ENCODE assay signal across 14 cellular contexts in the genomic region with DNA sequence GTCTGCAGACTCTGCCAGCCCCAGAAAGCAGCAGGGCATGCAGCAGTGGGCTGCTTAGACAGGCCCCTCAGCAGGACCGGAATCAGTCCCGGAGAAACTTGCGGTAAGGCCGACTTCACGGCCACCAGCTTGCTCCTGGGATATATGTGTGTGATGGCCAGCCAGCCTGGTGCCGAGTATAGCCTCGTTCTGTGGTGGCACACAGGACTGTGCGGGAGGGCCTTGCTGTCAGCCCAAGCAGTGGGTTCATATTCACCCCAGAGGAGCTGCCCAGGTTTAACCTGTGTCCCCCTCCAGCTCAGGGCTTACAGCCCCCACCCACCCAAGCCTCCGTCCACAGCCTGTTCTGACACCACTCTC.
DNase-seq lines count a peak whose midpoint lies in the region; ATAC-seq and TF ChIP-seq lines count a peak whose summit lies in the region.
"Had no signal": no experiment of that assay in that cellular context is flagged by ENCODE, and none has a peak within 500 bp of the region (broad histone marks: within the 10 kb centered on the region; RNA-seq: fewer than 3 reads in every experiment).

No MANE protein-coding gene starts in this region.

- peak overlapping the region; percentile 47 for H3K23ac ChIP-seq in neuronal stem cell (ENCODE audit: low read depth, low read length, poor library complexity)

- no peak overlapping the region for H3K18ac ChIP-seq in neuronal stem cell (ENCODE audit: low read length)

- no peaks in the 10 kb centered on the region for H3K27me3 ChIP-seq in endodermal cell (ENCODE audit: control insufficient read depth, insufficient read depth, low read length, poor library complexity, severe bottlenecking)
- H3K27me3 ChIP-seq in neuronal stem cell (ENCODE audit: control insufficient read depth in 3 of 3, insufficient read depth in 3 of 3, low read depth in 1 of 3, low read length in 3 of 3), result no peaks in the 10 kb centered on the region
- no peaks in the 10 kb centered on the region for H3K27me3 ChIP-seq in tibial artery

- no peak overlapping the region for H3K4me2 ChIP-seq in neuronal stem cell (ENCODE audit: insufficient read depth, low read length, poor library complexity, severe bottlenecking)

- H3K4ac ChIP-seq in neuronal stem cell (ENCODE audit: low read length), result no peak overlapping the region

- ATAC-seq in HG02623 (IDR thresholded peaks at IDR 0.05; ENCODE audit: unreplicated experiment), result no peak

- H3K36me3 Mint-ChIP-seq in endodermal cell (ENCODE audit: low read depth), result peaks cover 61% of the 10 kb centered on the region
- H3K36me3 Mint-ChIP-seq: activated naive CD8-positive, alpha-beta T cell treated with anti-CD3 and anti-CD28 coated beads, Interleukin-2, amount 10 ng/mL, durations not matched to agents 7 days and 5 days had no signal

- H3K4me1 Mint-ChIP-seq in endodermal cell, result no peaks in the 10 kb centered on the region
- H3K4me1 Mint-ChIP-seq: activated naive CD8-positive, alpha-beta T cell treated with anti-CD3 and anti-CD28 coated beads, Interleukin-2, amount 10 ng/mL, durations not matched to agents 7 days and 5 days; nephron had no signal

- H3K9ac ChIP-seq in endodermal cell (ENCODE audit: extremely low read depth, low read length, poor library complexity, severe bottlenecking) (no peak overlapping the region), neuronal stem cell (ENCODE audit: low read depth, low read length, poor library complexity) (peak overlapping the region; percentile 3)

- no peak overlapping the region for H2AFZ ChIP-seq in neuronal stem cell (ENCODE audit: low read length)

- no peak overlapping the region for H3K4me3 Mint-ChIP-seq in endodermal cell
- H3K4me3 Mint-ChIP-seq: activated naive CD8-positive, alpha-beta T cell treated with anti-CD3 and anti-CD28 coated beads, Interleukin-2, amount 10 ng/mL, durations not matched to agents 7 days and 5 days; nephron; T-helper 2 cell treated with Interferon-gamma antibody and Interleukin-4, amounts not matched to agents 5 μg/mL and 100 μg/mL, for 36 hours had no signal

- no peak overlapping the region for H4K91ac ChIP-seq in neuronal stem cell (ENCODE audit: low read depth, low read length, poor library complexity)

- H2BK5ac ChIP-seq in neuronal stem cell (ENCODE audit: low read length), result no peak overlapping the region

- DNase-seq in RWPE1 (ENCODE audit: low spot score) (no peak), endodermal cell (no peak), neuronal stem cell (ENCODE audit: low spot score) (no peak), tibial artery (no peak), lower leg skin (ENCODE audit: low spot score in 2 of 2) (no peak)
- DNase-seq in activated CD8-positive, alpha-beta memory T cell treated with anti-CD3 and anti-CD28 coated beads, Interleukin-2, amount 50 U/mL, for 48 hours, result no peak
- DNase-seq: activated naive CD8-positive, alpha-beta T cell treated with anti-CD3 and anti-CD28 coated beads, Interleukin-2, amount 10 ng/mL, durations not matched to agents 7 days and 5 days; effector CD4-positive, alpha-beta T cell; NCI-H187; NCI-H446; stimulated activated naive CD4-positive, alpha-beta T cell had no signal

- no peaks in the 10 kb centered on the region for H3K27me3 Mint-ChIP-seq in endodermal cell (ENCODE audit: insufficient read depth)
- H3K27me3 Mint-ChIP-seq: activated naive CD8-positive, alpha-beta T cell treated with anti-CD3 and anti-CD28 coated beads, Interleukin-2, amount 10 ng/mL, durations not matched to agents 7 days and 5 days had no signal

- POLR2A ChIA-PET in RWPE1 (lab: Yijun Ruan, JAX; ENCODE audit: low non-redundant PET), result no interaction called here

- H3K4me1 ChIP-seq in endodermal cell (ENCODE audit: control insufficient read depth, insufficient read depth, low read length), result no peaks in the 10 kb centered on the region
- no peaks in the 10 kb centered on the region for H3K4me1 ChIP-seq in neuronal stem cell (ENCODE audit: control insufficient read depth in 2 of 2, insufficient read depth in 1 of 2, low read depth in 1 of 2, low read length in 2 of 2)
- H3K4me1 ChIP-seq in tibial artery, result peaks cover 0 to 43% (median 32%) of the 10 kb centered on the region in 4 donors

- 91 to 94% methylated on average over 7 to 9 of the region's 9 CpGs for WGBS in endodermal cell (ENCODE audit: insufficient coverage in 1 of 2, insufficient read length in 1 of 2), 2 experiments
- no CpG with 5 or more reads among the region's 9 CpGs for WGBS in neuronal stem cell (ENCODE audit: extremely low coverage in 2 of 2, insufficient read length in 2 of 2, insufficient replicate concordance in 1 of 2), 2 donors
- WGBS in lower leg skin, 2 donors, result 83 to 86% methylated on average over 9 of the region's 9 CpGs

- no peak overlapping the region for H2BK12ac ChIP-seq in neuronal stem cell (ENCODE audit: low read length)

- peak overlapping the region; percentile 13 for H3K27ac Mint-ChIP-seq in endodermal cell
- H3K27ac Mint-ChIP-seq: activated naive CD8-positive, alpha-beta T cell treated with anti-CD3 and anti-CD28 coated beads, Interleukin-2, amount 10 ng/mL, durations not matched to agents 7 days and 5 days; T-helper 2 cell treated with Interferon-gamma antibody and Interleukin-4, amounts not matched to agents 5 μg/mL and 100 μg/mL, for 36 hours had no signal

- H2BK15ac ChIP-seq in neuronal stem cell (ENCODE audit: low read length), result no peak overlapping the region

- no peak overlapping the region for H4K8ac ChIP-seq in neuronal stem cell (ENCODE audit: low read depth, low read length)

- H3K9me3 ChIP-seq in endodermal cell (ENCODE audit: control insufficient read depth, low read length), result no peaks in the 10 kb centered on the region
- no peaks in the 10 kb centered on the region for H3K9me3 ChIP-seq in neuronal stem cell (replicated peaks in 1 of 2; ENCODE audit: control insufficient read depth in 2 of 2, insufficient read depth in 1 of 2, low read depth in 1 of 2, low read length in 2 of 2)
- no peaks in the 10 kb centered on the region for H3K9me3 ChIP-seq in tibial artery

- H2BK120ac ChIP-seq in neuronal stem cell (ENCODE audit: low read depth, low read length), result no peak overlapping the region

- intact Hi-C loops in tibial artery (cut with DNase I; ENCODE audit: low total_unique reads) (no loop called here), lower leg skin (cut with DNase I; ENCODE audit: low total_unique reads) (no loop called here)

- H3K79me1 ChIP-seq in neuronal stem cell (ENCODE audit: low read depth, low read length), result peaks cover 9% of the 10 kb centered on the region

- H3K14ac ChIP-seq in neuronal stem cell (ENCODE audit: low read length), result no peak overlapping the region

- TF ChIP-seq CTCF in RWPE1 (conservative IDR thresholded peaks at IDR 0.05; ENCODE audit: low read depth) (no peak), endodermal cell (conservative IDR thresholded peaks at IDR 0.05) (no peak), tibial artery (IDR thresholded peaks at IDR 0.05) (no peak), lower leg skin (IDR thresholded peaks at IDR 0.05) (no peak)

- H2AK5ac ChIP-seq in neuronal stem cell (ENCODE audit: low read depth, low read length), result no peak overlapping the region

- H3K4me3 ChIP-seq in endodermal cell (ENCODE audit: low read length) (no peak overlapping the region), neuronal stem cell (ENCODE audit: low read length in 2 of 2) (no peak overlapping the region), tibial artery (no peak overlapping the region), lower leg skin (ENCODE audit: low read depth, poor library complexity, severe bottlenecking) (no peak overlapping the region)

- no peak for TF ChIP-seq POLR2A in lower leg skin (IDR thresholded peaks at IDR 0.05)

- peaks cover 12% of the 10 kb centered on the region for H3K36me3 ChIP-seq in endodermal cell (ENCODE audit: control insufficient read depth, insufficient read depth, low read length)
- peaks cover 82 to 98% of the 10 kb centered on the region in 2 donors for H3K36me3 ChIP-seq in neuronal stem cell (replicated peaks in 1 of 2; ENCODE audit: control insufficient read depth in 2 of 2, insufficient read depth in 2 of 2, low read length in 2 of 2)
- H3K36me3 ChIP-seq in tibial artery, result peaks cover 67 to 99% (median 85%) of the 10 kb centered on the region in 3 donors

- H3K27ac ChIP-seq in RWPE1, result peak overlapping the region; percentile 51
- H3K27ac ChIP-seq in endodermal cell (ENCODE audit: low read depth, low read length), result no peak overlapping the region
- H3K27ac ChIP-seq in neuronal stem cell (replicated peaks; ENCODE audit: low read length), result no peak overlapping the region
- peak overlapping the region; percentile 74 to 75 for H3K27ac ChIP-seq in tibial artery

- no peaks in the 10 kb centered on the region for H3K9me3 Mint-ChIP-seq in endodermal cell
- H3K9me3 Mint-ChIP-seq: activated naive CD8-positive, alpha-beta T cell treated with anti-CD3 and anti-CD28 coated beads, Interleukin-2, amount 10 ng/mL, durations not matched to agents 7 days and 5 days; nephron; T-helper 2 cell treated with Interferon-gamma antibody and Interleukin-4, amounts not matched to agents 5 μg/mL and 100 μg/mL, for 36 hours had no signal

- CTCF ChIA-PET in RWPE1 (lab: Yijun Ruan, JAX), result interaction anchor here (0.5 to 0.9 kb wide), 2 partner anchors 19 to 228 kb away, joined by 3 to 6 read pairs; no protein-coding TSS in a partner anchor

Comparison
In these comparisons a context has a peak if more than half of its experiments do, and no peak if none do; other contexts are left out.
1. H3K27ac ChIP-seq: peak in RWPE1 (single experiment) and tibial artery (2 of 2); none in endodermal cell (single experiment) and neuronal stem cell (single experiment).